8 cellular contexts compared by ENCODE assay signal in the genomic region with DNA sequence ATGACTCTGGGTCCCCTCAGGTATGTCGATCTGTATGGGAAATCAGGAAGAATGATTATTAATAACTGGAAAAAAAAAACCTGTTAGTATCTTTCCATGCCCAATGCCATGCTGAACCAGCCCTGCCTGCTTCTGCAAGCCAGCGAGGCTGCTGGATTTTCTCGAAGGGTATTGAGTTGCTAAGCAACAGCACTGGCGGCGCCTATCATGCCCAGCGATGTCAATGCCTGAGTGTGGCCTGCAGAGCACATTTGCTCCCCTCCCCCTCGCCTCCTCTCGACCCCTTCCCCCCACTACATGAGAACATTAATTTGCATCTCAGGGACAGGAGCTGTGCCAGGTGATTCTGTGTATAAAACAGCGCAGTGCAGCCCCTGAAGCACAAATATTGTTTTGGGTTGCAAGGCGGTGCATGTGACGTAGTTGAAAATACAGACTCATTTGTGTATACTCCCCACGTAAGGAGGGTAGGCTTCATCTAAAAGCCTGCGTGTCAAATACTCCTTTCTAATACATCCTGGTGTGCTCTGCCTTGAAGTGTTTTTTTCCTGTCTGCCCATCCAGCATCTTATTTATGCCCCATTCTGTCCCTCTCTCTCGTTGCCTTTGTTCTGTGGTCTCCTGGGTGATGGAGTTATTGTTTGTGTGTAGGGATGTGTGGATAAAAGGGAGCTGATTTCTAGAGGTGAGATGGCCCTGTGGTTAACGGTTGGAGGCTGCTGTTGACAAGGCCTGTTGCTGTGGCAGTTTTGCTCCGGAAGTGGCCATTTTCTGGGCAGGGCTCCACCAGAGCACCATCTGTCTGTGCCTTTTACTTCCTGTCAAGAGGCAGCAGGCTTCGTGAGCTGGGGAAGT. TPM values are rescaled to one million over a fixed set of nuclear protein-coding genes. Genes with fewer than 3 reads are reported as not detected.
DNase-seq lines count a peak whose midpoint lies in the region; ATAC-seq and TF ChIP-seq lines count a peak whose summit lies in the region.

No MANE protein-coding gene starts in this region.

- CTCF ChIA-PET in activated CD4-positive, alpha-beta memory T cell treated with anti-CD3 and anti-CD28 coated beads, Interleukin-2, amount 10 ng/mL, durations not matched to agents 7 days and 5 days (lab: Charles Lee): interaction anchor here (0.5 to 3.8 kb wide), 11 partner anchors 10 to 1564 kb away, joined by 3 to 41 read pairs (median 8); a partner anchor contains a TSS

- peaks cover 12% of the 10 kb centered on the region for H3K9me3 Mint-ChIP-seq in activated CD4-positive, alpha-beta memory T cell treated with anti-CD3 and anti-CD28 coated beads, Interleukin-2, amount 10 ng/mL, durations not matched to agents 7 days and 5 days
- peaks cover 10% of the 10 kb centered on the region for H3K9me3 Mint-ChIP-seq in mesothelial cell of epicardium

- peak overlapping the region; percentile 68 for H3K4me3 Mint-ChIP-seq in activated CD4-positive, alpha-beta memory T cell treated with anti-CD3 and anti-CD28 coated beads, Interleukin-2, amount 10 ng/mL, durations not matched to agents 7 days and 5 days
- H3K4me3 Mint-ChIP-seq in mesothelial cell of epicardium: peak overlapping the region; percentile 57

- no peaks in the 10 kb centered on the region for H3K27me3 Mint-ChIP-seq in activated CD4-positive, alpha-beta memory T cell treated with anti-CD3 and anti-CD28 coated beads, Interleukin-2, amount 10 ng/mL, durations not matched to agents 7 days and 5 days
- no peaks in the 10 kb centered on the region for H3K27me3 Mint-ChIP-seq in mesothelial cell of epicardium (ENCODE audit: low read depth)

- peak overlapping the region; percentile 99 for H3K27ac Mint-ChIP-seq in activated CD4-positive, alpha-beta memory T cell treated with anti-CD3 and anti-CD28 coated beads, Interleukin-2, amount 10 ng/mL, durations not matched to agents 7 days and 5 days
- peak overlapping the region; percentile 99 for H3K27ac Mint-ChIP-seq in mesothelial cell of epicardium

- peaks cover 79% of the 10 kb centered on the region for H3K4me1 Mint-ChIP-seq in activated CD4-positive, alpha-beta memory T cell treated with anti-CD3 and anti-CD28 coated beads, Interleukin-2, amount 10 ng/mL, durations not matched to agents 7 days and 5 days
- H3K4me1 Mint-ChIP-seq in mesothelial cell of epicardium: peaks cover 33% of the 10 kb centered on the region

- no peak for TF ChIP-seq CTCF in mesothelial cell of epicardium (IDR thresholded peaks at IDR 0.05; ENCODE audit: unreplicated experiment)

- peaks cover 63% of the 10 kb centered on the region for H3K36me3 Mint-ChIP-seq in activated CD4-positive, alpha-beta memory T cell treated with anti-CD3 and anti-CD28 coated beads, Interleukin-2, amount 10 ng/mL, durations not matched to agents 7 days and 5 days (ENCODE audit: low read depth)
- peaks cover 15% of the 10 kb centered on the region for H3K36me3 Mint-ChIP-seq in mesothelial cell of epicardium

- peak; percentile 73 for DNase-seq in ACHN
- DNase-seq in NCI-H524 treated with DMSO at 0.1 percent for 48 hours (lab: John Stamatoyannopoulos, UW): peak; percentile 48
- DNase-seq in activated CD4-positive, alpha-beta memory T cell treated with anti-CD3 and anti-CD28 coated beads, Interleukin-2, amount 10 ng/mL, durations not matched to agents 7 days and 5 days: peak; percentile 93
- peak; percentile 83 for DNase-seq in ecto neural progenitor cell (ENCODE audit: low spot score)
- no peak for DNase-seq in mesothelial cell of epicardium (ENCODE audit: low spot score in 2 of 2, unreplicated experiment in 2 of 2)
- peak; percentile 62 to 63 for DNase-seq in stimulated activated CD8-positive, alpha-beta memory T cell treated with anti-CD3 and anti-CD28 coated beads, Interleukin-4, amount 100 ng/mL, for 1 hour (ENCODE audit: low read depth in 2 of 2, low spot score in 1 of 2)

- ATAC-seq in GM18909 (IDR thresholded peaks at IDR 0.05; ENCODE audit: poor library complexity, unreplicated experiment): peak; percentile 55
- ATAC-seq in HG03159 (IDR thresholded peaks at IDR 0.05; ENCODE audit: unreplicated experiment): peak; percentile 65

- POLR2A ChIA-PET in activated CD4-positive, alpha-beta memory T cell treated with anti-CD3 and anti-CD28 coated beads, Interleukin-2, amount 10 ng/mL, durations not matched to agents 7 days and 5 days (lab: Charles Lee): interaction anchor here (0.6 to 9.9 kb wide), 25 partner anchors 11 to 250 kb away, joined by 3 to 405 read pairs (median 6); a partner anchor contains a TSS

- in situ Hi-C loops in ACHN (cut with HindIII; ENCODE audit: low pct_ligation_motif_present, low pct_unique_long_range_greater_than_20kb, low sequenced_read_pairs): no loop called here

RNA-seq across cellular contexts. Expression of a gene that starts 32.7 kb away (rescaled TPM):
- total RNA-seq in activated CD4-positive, alpha-beta memory T cell treated with anti-CD3 and anti-CD28 coated beads, Interleukin-2, amount 10 ng/mL, durations not matched to agents 7 days and 5 days: 100 to 1,000 TPM; 193 to 196 TPM
- total RNA-seq in mesothelial cell of epicardium: 156 to 159 TPM (median 158 TPM) in 3 replicates

Comparison
In these comparisons a context has a peak if more than half of its experiments do, and no peak if none do; other contexts are left out.
1. DNase-seq: peak in ACHN (single experiment), NCI-H524 treated with DMSO at 0.1 percent for 48 hours (single experiment), activated CD4-positive, alpha-beta memory T cell treated with anti-CD3 and anti-CD28 coated beads, Interleukin-2, amount 10 ng/mL, durations not matched to agents 7 days and 5 days (single experiment), ecto neural progenitor cell (single experiment) and stimulated activated CD8-positive, alpha-beta memory T cell treated with anti-CD3 and anti-CD28 coated beads, Interleukin-4, amount 100 ng/mL, for 1 hour (2 of 2); none in mesothelial cell of epicardium (0 of 2).